Comparison of ENCODE assay signal across 1 cellular context in the genomic region with DNA sequence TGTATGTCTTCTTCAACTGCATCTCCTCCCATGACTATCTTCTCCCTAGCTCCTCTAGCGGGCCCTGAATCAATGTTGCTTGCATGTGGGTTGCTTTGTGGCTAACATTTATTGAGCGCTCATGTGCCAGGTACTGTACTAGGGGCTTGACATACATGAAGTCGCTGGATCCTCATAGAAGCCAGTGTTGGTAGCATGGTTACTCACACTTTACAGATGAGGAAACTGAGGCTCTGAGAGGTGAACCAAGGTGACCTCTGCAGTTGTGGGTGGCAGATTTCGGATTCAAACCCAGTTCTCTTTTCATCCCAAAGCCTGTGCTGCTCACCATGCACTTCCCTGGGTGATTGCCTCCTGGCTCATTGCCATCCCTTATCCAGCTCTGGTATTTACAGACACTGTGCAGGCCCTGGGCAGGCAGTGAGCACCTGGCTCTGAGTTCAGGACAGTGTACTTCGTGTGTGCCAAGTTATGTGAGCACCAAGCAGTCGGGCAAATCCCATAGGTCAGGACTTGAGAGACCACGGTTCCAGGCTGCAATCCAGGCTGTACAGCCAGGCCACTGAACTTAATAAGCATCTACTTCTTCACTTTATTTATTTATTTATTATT.
TF ChIP-seq lines count a peak whose summit lies in the region.

No MANE protein-coding gene starts in this region.

TF ChIP-seq in GM23338, 12 proteins besides CTCF, POLR2A, EP300 and RAD21:
- TF ChIP-seq, protein P1, sequence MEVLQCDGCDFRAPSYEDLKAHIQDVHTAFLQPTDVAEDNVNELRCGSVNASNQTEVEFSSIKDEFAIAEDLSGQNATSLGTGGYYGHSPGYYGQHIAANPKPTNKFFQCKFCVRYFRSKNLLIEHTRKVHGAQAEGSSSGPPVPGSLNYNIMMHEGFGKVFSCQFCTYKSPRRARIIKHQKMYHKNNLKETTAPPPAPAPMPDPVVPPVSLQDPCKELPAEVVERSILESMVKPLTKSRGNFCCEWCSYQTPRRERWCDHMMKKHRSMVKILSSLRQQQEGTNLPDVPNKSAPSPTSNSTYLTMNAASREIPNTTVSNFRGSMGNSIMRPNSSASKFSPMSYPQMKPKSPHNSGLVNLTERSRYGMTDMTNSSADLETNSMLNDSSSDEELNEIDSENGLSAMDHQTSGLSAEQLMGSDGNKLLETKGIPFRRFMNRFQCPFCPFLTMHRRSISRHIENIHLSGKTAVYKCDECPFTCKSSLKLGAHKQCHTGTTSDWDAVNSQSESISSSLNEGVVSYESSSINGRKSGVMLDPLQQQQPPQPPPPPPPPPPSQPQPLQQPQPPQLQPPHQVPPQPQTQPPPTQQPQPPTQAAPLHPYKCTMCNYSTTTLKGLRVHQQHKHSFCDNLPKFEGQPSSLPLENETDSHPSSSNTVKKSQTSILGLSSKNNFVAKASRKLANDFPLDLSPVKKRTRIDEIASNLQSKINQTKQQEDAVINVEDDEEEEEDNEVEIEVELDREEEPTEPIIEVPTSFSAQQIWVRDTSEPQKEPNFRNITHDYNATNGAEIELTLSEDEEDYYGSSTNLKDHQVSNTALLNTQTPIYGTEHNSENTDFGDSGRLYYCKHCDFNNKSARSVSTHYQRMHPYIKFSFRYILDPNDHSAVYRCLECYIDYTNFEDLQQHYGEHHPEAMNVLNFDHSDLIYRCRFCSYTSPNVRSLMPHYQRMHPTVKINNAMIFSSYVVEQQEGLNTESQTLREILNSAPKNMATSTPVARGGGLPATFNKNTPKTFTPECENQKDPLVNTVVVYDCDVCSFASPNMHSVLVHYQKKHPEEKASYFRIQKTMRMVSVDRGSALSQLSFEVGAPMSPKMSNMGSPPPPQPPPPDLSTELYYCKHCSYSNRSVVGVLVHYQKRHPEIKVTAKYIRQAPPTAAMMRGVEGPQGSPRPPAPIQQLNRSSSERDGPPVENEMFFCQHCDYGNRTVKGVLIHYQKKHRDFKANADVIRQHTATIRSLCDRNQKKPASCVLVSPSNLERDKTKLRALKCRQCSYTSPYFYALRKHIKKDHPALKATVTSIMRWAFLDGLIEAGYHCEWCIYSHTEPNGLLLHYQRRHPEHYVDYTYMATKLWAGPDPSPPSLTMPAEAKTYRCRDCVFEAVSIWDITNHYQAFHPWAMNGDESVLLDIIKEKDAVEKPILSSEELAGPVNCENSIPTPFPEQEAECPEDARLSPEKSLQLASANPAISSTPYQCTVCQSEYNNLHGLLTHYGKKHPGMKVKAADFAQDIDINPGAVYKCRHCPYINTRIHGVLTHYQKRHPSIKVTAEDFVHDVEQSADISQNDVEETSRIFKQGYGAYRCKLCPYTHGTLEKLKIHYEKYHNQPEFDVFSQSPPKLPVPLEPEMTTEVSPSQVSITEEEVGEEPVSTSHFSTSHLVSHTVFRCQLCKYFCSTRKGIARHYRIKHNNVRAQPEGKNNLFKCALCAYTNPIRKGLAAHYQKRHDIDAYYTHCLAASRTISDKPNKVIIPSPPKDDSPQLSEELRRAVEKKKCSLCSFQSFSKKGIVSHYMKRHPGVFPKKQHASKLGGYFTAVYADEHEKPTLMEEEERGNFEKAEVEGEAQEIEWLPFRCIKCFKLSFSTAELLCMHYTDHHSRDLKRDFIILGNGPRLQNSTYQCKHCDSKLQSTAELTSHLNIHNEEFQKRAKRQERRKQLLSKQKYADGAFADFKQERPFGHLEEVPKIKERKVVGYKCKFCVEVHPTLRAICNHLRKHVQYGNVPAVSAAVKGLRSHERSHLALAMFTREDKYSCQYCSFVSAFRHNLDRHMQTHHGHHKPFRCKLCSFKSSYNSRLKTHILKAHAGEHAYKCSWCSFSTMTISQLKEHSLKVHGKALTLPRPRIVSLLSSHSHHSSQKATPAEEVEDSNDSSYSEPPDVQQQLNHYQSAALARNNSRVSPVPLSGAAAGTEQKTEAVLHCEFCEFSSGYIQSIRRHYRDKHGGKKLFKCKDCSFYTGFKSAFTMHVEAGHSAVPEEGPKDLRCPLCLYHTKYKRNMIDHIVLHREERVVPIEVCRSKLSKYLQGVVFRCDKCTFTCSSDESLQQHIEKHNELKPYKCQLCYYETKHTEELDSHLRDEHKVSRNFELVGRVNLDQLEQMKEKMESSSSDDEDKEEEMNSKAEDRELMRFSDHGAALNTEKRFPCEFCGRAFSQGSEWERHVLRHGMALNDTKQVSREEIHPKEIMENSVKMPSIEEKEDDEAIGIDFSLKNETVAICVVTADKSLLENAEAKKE (CRISPR knock-in tag; IDR thresholded peaks at IDR 0.05) = no peak
- TF ChIP-seq NANOG (IDR thresholded peaks at IDR 0.05; ENCODE audit: borderline replicate concordance) = no peak
- no peak for TF ChIP-seq POLR2AphosphoS5 (IDR thresholded peaks at IDR 0.05; ENCODE audit: low read depth)
- TF ChIP-seq, protein P2, sequence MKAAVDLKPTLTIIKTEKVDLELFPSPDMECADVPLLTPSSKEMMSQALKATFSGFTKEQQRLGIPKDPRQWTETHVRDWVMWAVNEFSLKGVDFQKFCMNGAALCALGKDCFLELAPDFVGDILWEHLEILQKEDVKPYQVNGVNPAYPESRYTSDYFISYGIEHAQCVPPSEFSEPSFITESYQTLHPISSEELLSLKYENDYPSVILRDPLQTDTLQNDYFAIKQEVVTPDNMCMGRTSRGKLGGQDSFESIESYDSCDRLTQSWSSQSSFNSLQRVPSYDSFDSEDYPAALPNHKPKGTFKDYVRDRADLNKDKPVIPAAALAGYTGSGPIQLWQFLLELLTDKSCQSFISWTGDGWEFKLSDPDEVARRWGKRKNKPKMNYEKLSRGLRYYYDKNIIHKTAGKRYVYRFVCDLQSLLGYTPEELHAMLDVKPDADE (IDR thresholded peaks at IDR 0.05) = no peak
- TF ChIP-seq CREB1 (CRISPR knock-in tag; IDR thresholded peaks at IDR 0.05; ENCODE audit: low read depth) = no peak
- no peak for TF ChIP-seq ZNF114 (CRISPR knock-in tag; IDR thresholded peaks at IDR 0.05)
- no peak for TF ChIP-seq ZNF331 (CRISPR knock-in tag; IDR thresholded peaks at IDR 0.05; ENCODE audit: low read depth)
